8 cellular contexts compared by ENCODE assay signal in the genomic region with DNA sequence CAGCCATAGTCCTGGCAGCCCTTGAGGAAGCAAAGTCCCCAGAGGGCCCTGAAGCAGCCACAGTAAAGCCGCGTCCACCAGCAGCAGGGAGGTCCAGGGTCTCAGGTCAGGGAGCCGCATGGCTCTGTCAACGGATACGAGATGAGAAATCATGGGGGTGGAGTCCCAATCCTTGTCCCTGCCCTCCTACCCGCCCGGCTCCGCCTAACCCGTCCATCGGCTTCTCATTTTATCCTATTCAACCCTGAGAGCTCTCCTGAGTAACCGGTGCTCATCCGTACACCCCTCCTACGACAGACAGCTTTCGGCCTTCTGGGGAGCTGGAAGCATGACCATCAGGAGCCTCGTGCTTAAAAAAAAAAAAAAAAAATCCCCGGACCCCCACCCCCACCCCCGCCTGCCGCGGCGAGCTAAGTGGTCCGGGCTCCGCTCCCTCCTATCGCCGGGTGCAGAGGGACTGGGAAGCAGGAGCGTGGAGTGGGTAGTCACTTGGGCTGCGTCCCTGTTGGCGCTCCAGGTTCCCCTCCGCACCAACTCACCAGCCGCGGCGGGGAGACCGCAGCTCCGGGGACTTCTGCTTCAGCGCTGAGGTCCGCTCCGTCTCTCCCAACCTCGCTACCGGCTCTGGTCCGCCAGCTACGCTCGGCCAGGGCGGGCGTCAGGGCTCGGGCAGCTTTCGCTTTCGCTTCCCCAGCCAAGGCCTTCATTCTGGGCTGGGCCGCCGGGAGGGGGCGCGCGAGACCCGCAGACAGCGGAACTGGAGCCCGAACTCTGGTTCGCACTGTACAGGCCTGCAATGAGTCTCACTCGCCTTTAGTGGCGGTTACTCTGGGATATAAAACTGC.
A peak's percentile ranks its signal among the peaks of the same experiment; 100 is the strongest.
DNase-seq lines count a peak whose midpoint lies in the region; TF ChIP-seq lines count a peak whose summit lies in the region.

TSS of gene TAP2 (minus strand) at position 626 of the 845 bp plus-strand sequence. CDS start at position 120, 506 bp downstream.

- no peaks in the 10 kb centered on the region for H4K20me1 ChIP-seq in MM.1S (ENCODE audit: insufficient read depth, low read length)

- H2AFZ ChIP-seq in MM.1S (ENCODE audit: low read length): peak within 1 kb of the TSS; percentile 73
- peak within 1 kb of the TSS; percentile 64 for H2AFZ ChIP-seq in neuron (ENCODE audit: low read depth, low read length)

- no peaks in the 10 kb centered on the region for H3K36me3 ChIP-seq in MM.1S (replicated peaks; ENCODE audit: insufficient read depth, low read length)
- H3K36me3 ChIP-seq in neuron (ENCODE audit: insufficient read depth, low read length): no peaks in the 10 kb centered on the region

- H3K4me2 ChIP-seq in MM.1S (ENCODE audit: low read depth, low read length): peak within 1 kb of the TSS; percentile 88

- H3K79me2 ChIP-seq in MM.1S (ENCODE audit: low read length): peaks cover 33% of the 10 kb centered on the region

- peak; percentile 96 for DNase-seq in GM03348 (ENCODE audit: low spot score)
- DNase-seq in HCEC 1CT: peak; percentile 86
- peak; percentile 93 for DNase-seq in MM.1S
- DNase-seq in SIG-M5 treated with dmso at 0.1 percent for 504 hours (lab: John Stamatoyannopoulos, UW; ENCODE audit: unreplicated experiment): peak; percentile 79
- DNase-seq in activated gamma-delta T cell treated with Interleukin-2 at 50 U/mL for 16 hours: peak; percentile 99
- DNase-seq in foreskin fibroblast: peak; percentile 90 to 98
- DNase-seq in stromal cell of bone marrow (ENCODE audit: low read depth): peak; percentile 86

- peak within 1 kb of the TSS; percentile 60; the same call in 1 of the 2 replicates for H3K27ac ChIP-seq in MM.1S (ENCODE audit: low read length)

- H3K9me2 ChIP-seq in MM.1S (replicated peaks; ENCODE audit: insufficient read depth, low read length): no peaks in the 10 kb centered on the region

- H3F3A ChIP-seq in MM.1S (ENCODE audit: insufficient read depth, low read length): peaks cover 4% of the 10 kb centered on the region; the same call in 1 of the 2 replicates

- H3K9me3 ChIP-seq in MM.1S (replicated peaks; ENCODE audit: insufficient read depth, low read length) (no peaks in the 10 kb centered on the region), neuron (ENCODE audit: low read length) (peaks cover 7% of the 10 kb centered on the region)

- H3K4me1 ChIP-seq in MM.1S (ENCODE audit: low read length) (peaks cover 18% of the 10 kb centered on the region), neuron (ENCODE audit: insufficient read depth, low read length) (peaks cover 6% of the 10 kb centered on the region)

- no peaks in the 10 kb centered on the region for H3K27me3 ChIP-seq in MM.1S (replicated peaks; ENCODE audit: insufficient read depth, low read length)
- peaks cover 22% of the 10 kb centered on the region for H3K27me3 ChIP-seq in neuron (ENCODE audit: insufficient read depth, low read length)

- TF ChIP-seq CTCF in MM.1S (IDR thresholded peaks at IDR 0.05; ENCODE audit: low read length) (peak; percentile 92), foreskin fibroblast (IDR thresholded peaks at IDR 0.05; ENCODE audit: low read depth, low read length) (peak; percentile 97)

- H3K4me3 ChIP-seq in MM.1S (ENCODE audit: low read length) (peak within 1 kb of the TSS; percentile 74), foreskin fibroblast (ENCODE audit: low read depth in 1 of 2, low read length in 2 of 2) (peak within 1 kb of the TSS; percentile 79 to 87), neuron (ENCODE audit: low read length) (peak within 1 kb of the TSS; percentile 71)

- H3K9ac ChIP-seq in MM.1S (ENCODE audit: low read length): peak within 1 kb of the TSS; percentile 73

Comparison
In these comparisons a context has a peak if more than half of its experiments do, and no peak if none do; other contexts are left out.
1. Peak in every context shown above with its lines: DNase-seq, H3K4me3 ChIP-seq and H3K27ac ChIP-seq.